Comparison of ENCODE assay signal across 34 cellular contexts in the genomic region with DNA sequence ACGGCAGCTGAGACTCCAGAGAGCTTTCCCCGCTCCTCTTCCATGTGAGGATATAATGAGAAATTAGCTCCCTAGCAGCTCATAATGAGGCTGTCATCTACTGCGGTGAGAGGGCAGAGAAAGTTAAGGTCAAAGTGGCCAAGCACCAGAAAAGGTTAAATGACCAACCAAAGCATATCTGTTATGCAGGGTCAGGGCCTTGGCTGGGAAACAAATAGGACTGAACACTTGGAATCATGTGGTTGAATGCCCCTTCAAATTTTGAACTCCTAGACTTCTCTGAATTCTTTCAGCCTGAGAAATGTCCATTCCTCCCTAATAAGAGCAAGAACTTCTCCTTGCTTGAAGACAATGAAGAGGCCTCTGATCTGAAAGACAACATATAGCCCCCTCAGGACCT.
"Had no signal": no experiment of that assay in that cellular context is flagged by ENCODE, and none has a peak within 500 bp of the region (broad histone marks: within the 10 kb centered on the region; RNA-seq: fewer than 3 reads in every experiment).

No MANE protein-coding gene starts in this region.

- H3K36me3 ChIP-seq: adrenal gland, ascending aorta, brain microvascular endothelial cell, breast epithelium, cardiac muscle cell had no signal

- DNase-seq: activated effector memory CD4-positive, alpha-beta T cell treated with anti-CD3 and anti-CD28 coated beads, Interleukin-2, amount 50 U/mL, for 16 hours; activated effector memory CD4-positive, alpha-beta T cell treated with Interleukin-2 at 50 U/mL for 16 hours; activated gamma-delta T cell; activated gamma-delta T cell treated with Interleukin-2 at 50 U/mL for 16 hours; activated naive CD4-positive, alpha-beta T cell; activated naive CD4-positive, alpha-beta T cell treated with anti-CD3 and anti-CD28 coated beads for 36 hours; activated naive CD4-positive, alpha-beta T cell treated with anti-CD3 and anti-CD28 coated beads, Interleukin-2, amount 10 ng/mL, durations not matched to agents 7 days and 5 days; activated naive CD4-positive, alpha-beta T cell treated with anti-CD3 and anti-CD28 coated beads, Interleukin-2, amount 50 U/mL, for 16 hours; activated naive CD4-positive, alpha-beta T cell treated with Interleukin-2 at 50 U/mL for 16 hours; activated naive CD8-positive, alpha-beta T cell treated with anti-CD3 and anti-CD28 coated beads for 36 hours; activated naive CD8-positive, alpha-beta T cell treated with anti-CD3 and anti-CD28 coated beads, Interleukin-2, amount 10 ng/mL, durations not matched to agents 7 days and 5 days; activated naive CD8-positive, alpha-beta T cell treated with anti-CD3 and anti-CD28 coated beads, Interleukin-2, amount 50 U/mL, for 24 hours; activated T-cell treated with anti-CD3 and anti-CD28 coated beads, Interleukin-2, amount 50 U/mL, for 1 hour; activated T-cell treated with anti-CD3 and anti-CD28 coated beads, Interleukin-2, amount 50 U/mL, for 24 hours; activated T-cell treated with anti-CD3 and anti-CD28 coated beads, Interleukin-2, amount 50 U/mL, for 4 hours; activated T-cell treated with anti-CD3 and anti-CD28 coated beads, Interleukin-2, amount 50 U/mL, for 48 hours; activated T-cell treated with anti-CD3 and anti-CD28 coated beads, Interleukin-2, amount 50 U/mL, for 72 hours; adrenal gland; amniotic stem cell; amygdala; anterior cingulate cortex; aorta; body of pancreas; brain microvascular endothelial cell; caudate nucleus; central memory CD4-positive, alpha-beta T cell; cerebellar nuclear complex had no signal

- FAIRE-seq: astrocyte, bronchial epithelial cell had no signal

- H3K9me3 ChIP-seq: adrenal gland, ascending aorta, body of pancreas, breast epithelium had no signal

- H3K4me1 ChIP-seq: body of pancreas, breast epithelium had no signal

- H3K4me3 ChIP-seq: adrenal gland, ascending aorta, body of pancreas, breast epithelium, cardiac muscle cell had no signal

- H3K27ac ChIP-seq: adrenal gland, body of pancreas, brain microvascular endothelial cell, breast epithelium, cardiac muscle cell had no signal

- ATAC-seq: activated naive CD4-positive, alpha-beta T cell treated with anti-CD3 and anti-CD28 coated beads, Interleukin-2, amount 50 U/mL, for 72 hours; activated naive CD8-positive, alpha-beta T cell treated with anti-CD3 and anti-CD28 coated beads, Interleukin-2, amount 50 U/mL, for 24 hours; activated T-cell treated with anti-CD3 and anti-CD28 coated beads, Interleukin-2, amount 50 U/mL, for 4 hours; activated T-cell treated with anti-CD3 and anti-CD28 coated beads, Interleukin-2, amount 50 U/mL, for 72 hours; activated T-helper 17 cell treated with anti-CD3 and anti-CD28 coated beads, Interleukin-2, amount 50 U/mL, for 72 hours; body of pancreas had no signal

- H3K27me3 ChIP-seq: adrenal gland, ascending aorta, body of pancreas, brain microvascular endothelial cell, breast epithelium, cardiac muscle cell had no signal
